In the genomic region with DNA sequence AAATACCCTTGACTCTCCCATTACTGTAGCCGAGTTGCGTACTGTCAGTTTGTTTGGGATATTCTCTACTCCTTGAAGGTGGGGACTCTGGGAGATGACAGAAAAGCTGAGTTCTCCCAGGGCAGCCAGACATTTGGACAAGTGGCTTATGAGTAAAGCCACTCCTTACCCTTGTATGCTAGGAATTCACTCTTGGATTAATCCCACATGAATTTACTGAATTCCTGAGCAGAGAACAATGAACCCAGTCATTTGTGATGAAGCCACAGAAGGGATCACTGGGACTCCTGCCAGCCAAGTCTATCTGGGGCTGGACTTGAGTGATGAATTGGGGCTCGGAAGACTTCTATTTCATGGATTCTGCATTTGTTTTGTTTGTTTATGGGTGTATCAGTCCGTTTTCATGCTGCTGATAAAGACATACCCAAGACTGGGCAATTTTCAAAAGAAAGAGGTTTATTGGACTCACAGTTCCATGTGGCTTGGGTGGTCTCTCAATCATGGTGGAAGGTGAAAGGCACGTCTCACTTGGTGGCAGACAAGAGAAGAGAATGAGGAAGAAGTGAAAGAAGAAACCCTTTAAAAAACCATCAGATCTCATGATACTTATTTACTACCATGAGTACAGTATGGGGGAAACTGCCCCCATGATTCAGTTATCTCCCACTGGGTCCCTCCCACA, we compare ENCODE assay signal across 11 cellular contexts. TPM values are rescaled to one million over a fixed set of nuclear protein-coding genes. Genes with fewer than 3 reads are reported as not detected.
DNase-seq lines count a peak whose midpoint lies in the region; ATAC-seq and TF ChIP-seq lines count a peak whose summit lies in the region.
"Had no signal": no experiment of that assay in that cellular context is flagged by ENCODE, and none has a peak within 500 bp of the region (broad histone marks: within the 10 kb centered on the region; RNA-seq: fewer than 3 reads in every experiment).

No MANE protein-coding gene starts in this region.

- H3K4me3 ChIP-seq in fibroblast of pulmonary artery (replicated peaks; ENCODE audit: low read depth, low read length) = no peak overlapping the region

- TF ChIP-seq CTCF in fibroblast of pulmonary artery (IDR thresholded peaks at IDR 0.05; ENCODE audit: low read length, missing control alignments) = no peak

- DNase-seq in EH (ENCODE audit: low read depth) = peak; percentile 97
- peak; percentile 95 for DNase-seq in SK-MEL-5 (ENCODE audit: low read depth, low spot score)
- peak; percentile 98 for DNase-seq in fibroblast of pulmonary artery (ENCODE audit: low read depth)
- DNase-seq in renal cortical epithelial cell (ENCODE audit: low read depth) = peak; percentile 99
- no peak for DNase-seq in NCI-H1436 (lab: John Stamatoyannopoulos, UW)
- no peak for DNase-seq in T-helper 2 cell
- DNase-seq: activated T-cell treated with anti-CD3 and anti-CD28 coated beads for 4 hours, T-helper 1 cell had no signal

- in situ Hi-C loops in SK-MEL-5 (cut with HindIII; ENCODE audit: low pct_unique_long_range_greater_than_20kb, low sequenced_read_pairs) = no loop called here

- no peak for ATAC-seq in HG03378 (IDR thresholded peaks at IDR 0.05; ENCODE audit: unreplicated experiment)
- no peak for ATAC-seq in HG03439 (IDR thresholded peaks at IDR 0.05; ENCODE audit: unreplicated experiment)

RNA-seq across cellular contexts. Expression of gene C1orf116, which starts 25.1 kb away (rescaled TPM):
- 0.13 and 0.50 TPM in 2 replicates for total RNA-seq in SK-MEL-5 (2014; rRNA removed; shearing (Covaris generic))
- 0.08 and 0.13 TPM in 2 replicates for polyA plus RNA-seq in SK-MEL-5 (2015; cell fraction: cytosol; rRNA removed)
- polyA plus RNA-seq in SK-MEL-5 (2015; cell fraction: nucleus; rRNA removed) = not detected in 2 replicates
- 16.3 and 17.9 TPM in 2 replicates for total RNA-seq in renal cortical epithelial cell
- total RNA-seq: dermis microvascular lymphatic vessel endothelial cell had no signal

RNA-seq across cellular contexts. Expression of gene FCAMR, which starts 37.2 kb away (rescaled TPM):
- total RNA-seq in SK-MEL-5 (2014; rRNA removed; shearing (Covaris generic)) = not detected in 2 replicates
- polyA plus RNA-seq in SK-MEL-5 (2015; cell fraction: cytosol; rRNA removed) = not detected in 2 replicates
- polyA plus RNA-seq in SK-MEL-5 (2015; cell fraction: nucleus; rRNA removed) = not detected in 2 replicates
- 0.69 and 3.6 TPM in 2 replicates for total RNA-seq in renal cortical epithelial cell
- total RNA-seq: dermis microvascular lymphatic vessel endothelial cell had no signal

RNA-seq across cellular contexts. Expression of gene YOD1, which starts 43.5 kb away (rescaled TPM):
- 9.2 and 9.4 TPM in 2 replicates for total RNA-seq in SK-MEL-5 (2014; rRNA removed; shearing (Covaris generic))
- polyA plus RNA-seq in SK-MEL-5 (2015; cell fraction: cytosol; rRNA removed) = 2.3 and 3.0 TPM in 2 replicates
- 30.5 and 32.9 TPM in 2 replicates for polyA plus RNA-seq in SK-MEL-5 (2015; cell fraction: nucleus; rRNA removed)
- 15.1 and 15.5 TPM in 2 replicates for total RNA-seq in renal cortical epithelial cell

RNA-seq across cellular contexts. Expression of gene PFKFB2, which starts 45.6 kb away (rescaled TPM):
- 24.0 and 24.9 TPM in 2 replicates for total RNA-seq in SK-MEL-5 (2014; rRNA removed; shearing (Covaris generic))
- 11.0 and 16.9 TPM in 2 replicates for polyA plus RNA-seq in SK-MEL-5 (2015; cell fraction: cytosol; rRNA removed)
- 35.4 and 47.0 TPM in 2 replicates for polyA plus RNA-seq in SK-MEL-5 (2015; cell fraction: nucleus; rRNA removed)
- total RNA-seq in renal cortical epithelial cell = 10.7 and 15.8 TPM in 2 replicates

Comparison
In these comparisons a context has a peak if more than half of its experiments do, and no peak if none do; other contexts are left out.
1. DNase-seq: peak in EH (single experiment), SK-MEL-5 (single experiment), fibroblast of pulmonary artery (single experiment) and renal cortical epithelial cell (single experiment); none in NCI-H1436 (single experiment) and T-helper 2 cell (0 of 5).
2. RNA of gene C1orf116, which starts 25.1 kb away (total RNA-seq): 16.3 to 17.9 TPM in renal cortical epithelial cell; 0.13 to 0.50 TPM in SK-MEL-5; every median in the first group is over 10 times any median in the second.